ENCODE assay signal across 33 cellular contexts in the genomic region with DNA sequence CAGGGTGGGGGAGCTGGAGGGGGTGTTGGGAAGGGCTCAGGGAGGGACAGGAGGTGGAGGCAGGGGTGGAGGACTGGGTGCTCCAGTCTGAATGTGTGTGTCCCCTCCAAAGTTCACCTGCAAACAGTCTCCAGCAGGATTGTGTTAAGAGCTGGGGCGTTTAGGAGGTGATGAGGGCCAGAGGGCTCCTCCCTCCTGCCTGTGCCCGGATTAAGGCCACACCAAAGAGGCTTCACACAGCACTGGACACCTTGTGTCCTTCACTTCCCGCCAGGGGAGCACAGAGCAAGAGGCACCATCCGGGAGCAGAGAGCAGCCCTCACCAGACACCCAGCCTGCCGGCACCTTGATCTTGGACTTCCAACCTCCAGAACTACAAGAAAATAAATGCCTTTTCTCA. TPM values are rescaled to one million over a fixed set of nuclear protein-coding genes. Genes with fewer than 3 reads are reported as not detected.
"Had no signal": no experiment of that assay in that cellular context is flagged by ENCODE, and none has a peak within 500 bp of the region (broad histone marks: within the 10 kb centered on the region; RNA-seq: fewer than 3 reads in every experiment).

No MANE protein-coding gene starts in this region.

- H3K4me1 Mint-ChIP-seq: activated CD4-positive, alpha-beta memory T cell treated with anti-CD3 and anti-CD28 coated beads, Interleukin-2, amount 10 ng/mL, durations not matched to agents 7 days and 5 days; activated CD8-positive, alpha-beta memory T cell treated with anti-CD3 and anti-CD28 coated beads, Interleukin-2, amount 10 ng/mL, durations not matched to agents 7 days and 5 days; activated naive CD4-positive, alpha-beta T cell treated with anti-CD3 and anti-CD28 coated beads, Interleukin-2, amount 10 ng/mL, durations not matched to agents 7 days and 5 days; central memory CD8-positive, alpha-beta T cell had no signal

- H3K4me3 Mint-ChIP-seq: activated CD4-positive, alpha-beta memory T cell treated with anti-CD3 and anti-CD28 coated beads, Interleukin-2, amount 10 ng/mL, durations not matched to agents 7 days and 5 days; activated CD8-positive, alpha-beta memory T cell treated with anti-CD3 and anti-CD28 coated beads, Interleukin-2, amount 10 ng/mL, durations not matched to agents 7 days and 5 days; activated naive CD4-positive, alpha-beta T cell treated with anti-CD3 and anti-CD28 coated beads, Interleukin-2, amount 10 ng/mL, durations not matched to agents 7 days and 5 days; activated naive CD8-positive, alpha-beta T cell; activated naive CD8-positive, alpha-beta T cell treated with anti-CD3 and anti-CD28 coated beads, Interleukin-2, amount 50 U/mL, for 24 hours; central memory CD8-positive, alpha-beta T cell had no signal

- H3K9me3 Mint-ChIP-seq: activated CD4-positive, alpha-beta memory T cell treated with anti-CD3 and anti-CD28 coated beads, Interleukin-2, amount 10 ng/mL, durations not matched to agents 7 days and 5 days; activated naive CD4-positive, alpha-beta T cell treated with anti-CD3 and anti-CD28 coated beads, Interleukin-2, amount 10 ng/mL, durations not matched to agents 7 days and 5 days; activated naive CD8-positive, alpha-beta T cell treated with anti-CD3 and anti-CD28 coated beads, Interleukin-2, amount 50 U/mL, for 24 hours; central memory CD8-positive, alpha-beta T cell had no signal

- H3K27ac Mint-ChIP-seq: activated CD4-positive, alpha-beta memory T cell treated with anti-CD3 and anti-CD28 coated beads, Interleukin-2, amount 10 ng/mL, durations not matched to agents 7 days and 5 days; activated CD8-positive, alpha-beta memory T cell treated with anti-CD3 and anti-CD28 coated beads, Interleukin-2, amount 10 ng/mL, durations not matched to agents 7 days and 5 days; activated naive CD4-positive, alpha-beta T cell treated with anti-CD3 and anti-CD28 coated beads, Interleukin-2, amount 10 ng/mL, durations not matched to agents 7 days and 5 days; activated naive CD8-positive, alpha-beta T cell; activated naive CD8-positive, alpha-beta T cell treated with anti-CD3 and anti-CD28 coated beads, Interleukin-2, amount 50 U/mL, for 24 hours had no signal

- DNase-seq: activated CD4-positive, alpha-beta memory T cell treated with anti-CD3 and anti-CD28 coated beads, Interleukin-2, amount 10 ng/mL, durations not matched to agents 7 days and 5 days; activated CD4-positive, alpha-beta T cell treated with anti-CD3 and anti-CD28 coated beads, Interleukin-2, amount 50 U/mL, for 1 hour; activated CD8-positive, alpha-beta memory T cell treated with anti-CD3 and anti-CD28 coated beads for 24 hours; activated CD8-positive, alpha-beta memory T cell treated with anti-CD3 and anti-CD28 coated beads, Interleukin-2, amount 10 ng/mL, durations not matched to agents 7 days and 5 days; activated CD8-positive, alpha-beta memory T cell treated with anti-CD3 and anti-CD28 coated beads, Interleukin-2, amount 50 U/mL, for 48 hours; activated effector memory CD4-positive, alpha-beta T cell treated with Interleukin-2 at 50 U/mL for 16 hours; activated naive CD4-positive, alpha-beta T cell treated with anti-CD3 and anti-CD28 coated beads, Interleukin-2, amount 10 ng/mL, durations not matched to agents 7 days and 5 days; activated naive CD8-positive, alpha-beta T cell treated with anti-CD3 and anti-CD28 coated beads, Interleukin-2, amount 50 U/mL, for 24 hours; activated T-cell treated with anti-CD3 and anti-CD28 coated beads, Interleukin-2, amount 50 U/mL, for 48 hours; aorta; colonic mucosa; MG63; NCI-H1048; NCI-H1105 treated with DMSO at 0.1 percent for 48 hours; NCI-H1436; NCI-H1694; NCI-H1930; NCI-H2081 treated with DMSO at 0.1 percent for 48 hours; NCI-H510A; NCI-H526; NCI-H748 treated with DMSO at 0.1 percent for 48 hours; NK-92 treated with Interleukin-12 subunit alpha and Interleukin-12 subunit beta, amount 100 ng/mL, for 24 hours; PC-9; SHP77; SJCRH30; T1000 had no signal

- H3K27ac ChIP-seq: cardiac muscle cell, colonic mucosa, PC-9, SJCRH30, SK-N-MC had no signal

- H3K9me3 ChIP-seq: colonic mucosa, MG63, SJCRH30 had no signal

- H3K4me2 ChIP-seq: PC-9 had no signal

- ATAC-seq: activated CD8-positive, alpha-beta memory T cell treated with anti-CD3 and anti-CD28 coated beads, Interleukin-2, amount 10 ng/mL, durations not matched to agents 7 days and 5 days; activated naive CD8-positive, alpha-beta T cell treated with anti-CD3 and anti-CD28 coated beads, Interleukin-2, amount 50 U/mL, for 24 hours had no signal

- H2AFZ ChIP-seq: PC-9 had no signal

- H3K4me3 ChIP-seq: cardiac muscle cell, colonic mucosa, MG63, PC-9, SJCRH30, SK-N-MC had no signal

- H3K36me3 ChIP-seq: cardiac muscle cell, colonic mucosa, MG63, SJCRH30 had no signal

- H3K36me3 Mint-ChIP-seq: activated CD8-positive, alpha-beta memory T cell treated with anti-CD3 and anti-CD28 coated beads, Interleukin-2, amount 10 ng/mL, durations not matched to agents 7 days and 5 days; activated naive CD4-positive, alpha-beta T cell treated with anti-CD3 and anti-CD28 coated beads, Interleukin-2, amount 10 ng/mL, durations not matched to agents 7 days and 5 days; activated naive CD8-positive, alpha-beta T cell had no signal

- H3K4me1 ChIP-seq: colonic mucosa had no signal

- H3K27me3 ChIP-seq: cardiac muscle cell had no signal

RNA-seq across cellular contexts. Expression of gene ENPP7, which starts 30.2 kb away (rescaled TPM):
- total RNA-seq: aorta; cardiac muscle cell; chondrocyte; colonic mucosa; PC-9; SJCRH30; T-helper 1 cell treated with Interleukin-12 subunit alpha and Interleukin-12 subunit beta and Interleukin-4 antibody, amounts not matched to agents 30 ng/mL and 1 ng/mL, for 36 hours; T-helper 2 cell treated with Interferon-gamma antibody and Interleukin-4, amounts not matched to agents 100 ng/mL and 5 ng/mL, for 36 hours had no signal
- polyA plus RNA-seq: cardiac muscle cell had no signal
